ENCODE assay signal across 8 cellular contexts in the genomic region with DNA sequence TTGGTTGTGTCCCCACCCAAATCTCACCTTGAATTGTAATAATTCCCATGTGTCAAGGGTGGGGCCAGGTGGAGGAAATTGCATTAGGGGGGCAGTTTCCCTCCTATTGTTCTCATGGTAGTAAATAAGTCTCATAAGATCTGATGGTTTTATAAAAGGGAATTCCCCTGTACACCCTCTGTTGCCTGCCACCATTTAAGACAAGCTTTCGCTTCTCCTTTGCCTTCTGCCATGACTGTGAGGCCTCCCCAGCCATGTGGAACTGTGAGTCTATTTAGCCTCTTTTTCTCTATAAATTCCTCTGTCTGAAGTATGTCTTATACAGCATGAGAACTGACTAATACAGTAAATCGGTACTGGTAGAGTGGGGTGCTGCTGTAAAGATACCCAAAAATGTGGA.
A peak's percentile ranks its signal among the peaks of the same experiment; 100 is the strongest.
DNase-seq lines count a peak whose midpoint lies in the region; ATAC-seq and TF ChIP-seq lines count a peak whose summit lies in the region.
"Not testable (repeated sequence)": the region's sequence is repeated elsewhere in the genome, so short reads cannot be mapped to it uniquely, and the experiment has no call there.

No MANE protein-coding gene starts in this region.

- ATAC-seq in GM18858 (IDR thresholded peaks at IDR 0.05; ENCODE audit: unreplicated experiment) (peak; percentile 94), GM19438 (IDR thresholded peaks at IDR 0.05; ENCODE audit: low read depth, unreplicated experiment) (peak; percentile 86), GM21786 (IDR thresholded peaks at IDR 0.05; ENCODE audit: unreplicated experiment) (peak; percentile 91), HG02938 (IDR thresholded peaks at IDR 0.05; ENCODE audit: unreplicated experiment) (peak; percentile 93), HG03354 (IDR thresholded peaks at IDR 0.05; ENCODE audit: poor library complexity, severe bottlenecking, unreplicated experiment) (peak; percentile 86)

- peak overlapping the region in 5 of 8 donors; percentile 38 to 58 (median 53) for H3K27ac ChIP-seq in spleen

- intact Hi-C loops in spleen (cut with DNase I; ENCODE audit: low total_unique reads) = not testable (repeated sequence)

- peak; percentile 26 for DNase-seq in GM06990 (ENCODE audit: extremely low read depth, insufficient read length)
- peak; percentile 42 for DNase-seq in MV-4-11 (lab: John Stamatoyannopoulos, UW)
- not testable (repeated sequence) for DNase-seq in spleen

- H3K27me3 ChIP-seq in GM06990 (replicated peaks; ENCODE audit: control insufficient read depth, insufficient read depth, low read length); spleen (replicated peaks in 1 of 7): not testable (repeated sequence)

- not testable (repeated sequence) for H3K4me3 ChIP-seq in GM06990 (replicated peaks; ENCODE audit: low read depth, low read length); spleen

- WGBS in spleen, 5 donors = 66 to 84% (median 71%) methylated on average over 2 of the region's 2 CpGs

- not testable (repeated sequence) for H3K4me1 ChIP-seq in spleen

- H3K9me3 ChIP-seq in spleen = not testable (repeated sequence)

- H3K36me3 ChIP-seq in GM06990 (ENCODE audit: control insufficient read depth, insufficient read depth, low read length); spleen: not testable (repeated sequence)

- not testable (repeated sequence) for TF ChIP-seq POLR2A in spleen (IDR thresholded peaks at IDR 0.05)

- TF ChIP-seq CTCF in GM06990 (IDR thresholded peaks at IDR 0.05; ENCODE audit: insufficient read depth, low read length, poor library complexity, severe bottlenecking); spleen (IDR thresholded peaks at IDR 0.05 in 8 of 11, conservative IDR thresholded peaks at IDR 0.05 in 3 of 11): not testable (repeated sequence)
